Comparison of ENCODE assay signal across 2 cellular contexts in the genomic region with DNA sequence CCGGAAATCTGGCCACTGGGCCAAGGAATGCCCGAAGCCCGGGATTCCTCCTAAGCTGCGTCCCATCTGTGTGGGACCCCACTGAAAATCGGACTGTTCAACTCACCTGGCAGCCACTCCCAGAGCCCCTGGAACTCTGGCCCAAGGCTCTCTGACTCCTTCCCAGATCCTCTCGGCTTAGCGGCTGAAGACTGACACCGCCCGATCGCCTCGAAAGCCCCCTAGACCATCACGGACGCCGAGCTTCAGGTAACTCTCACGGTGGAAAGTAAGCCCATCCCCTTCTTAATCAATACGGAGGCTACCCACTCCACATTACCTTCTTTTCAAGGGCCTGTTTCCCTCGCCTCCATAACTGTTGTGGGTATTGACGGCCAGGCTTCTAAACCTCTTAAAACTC. TPM values are rescaled to one million over a fixed set of nuclear protein-coding genes. Genes with fewer than 3 reads are reported as not detected.
"Had no signal": no experiment of that assay in that cellular context is flagged by ENCODE, and none has a peak within 500 bp of the region (broad histone marks: within the 10 kb centered on the region; RNA-seq: fewer than 3 reads in every experiment).

No MANE protein-coding gene starts in this region.

RNA-seq across cellular contexts. Expression of a gene that starts 51.4 kb away (rescaled TPM):
- total RNA-seq: lung microvascular endothelial cell, natural killer cell had no signal
